8 cellular contexts compared by ENCODE assay signal in genomic region chr6:16206595-16207037, GRCh38. TPM values are rescaled to one million over a fixed set of nuclear protein-coding genes. Genes with fewer than 3 reads are reported as not detected.
A peak's percentile ranks its signal among the peaks of the same experiment; 100 is the strongest.
DNase-seq lines count a peak whose midpoint lies in the region; ATAC-seq and TF ChIP-seq lines count a peak whose summit lies in the region.

No MANE protein-coding gene starts in this region.

- no peak for ATAC-seq in HG02840 (IDR thresholded peaks at IDR 0.05; ENCODE audit: low FRiP score, unreplicated experiment)

- peaks cover 3% of the 10 kb centered on the region for H3K4me1 Mint-ChIP-seq in activated CD4-positive, alpha-beta T cell treated with anti-CD3 and anti-CD28 coated beads, Interleukin-2, amount 10 ng/mL, durations not matched to agents 24 days and 14 days

- no peaks in the 10 kb centered on the region for H3K9me3 Mint-ChIP-seq in activated CD4-positive, alpha-beta T cell treated with anti-CD3 and anti-CD28 coated beads, Interleukin-2, amount 10 ng/mL, durations not matched to agents 24 days and 14 days

- TF ChIP-seq EP300 in tibial nerve (IDR thresholded peaks at IDR 0.05): no peak

- H3K27me3 Mint-ChIP-seq in activated CD4-positive, alpha-beta T cell treated with anti-CD3 and anti-CD28 coated beads, Interleukin-2, amount 10 ng/mL, durations not matched to agents 24 days and 14 days: peaks cover 35% of the 10 kb centered on the region

- H3K4me3 ChIP-seq in tibial nerve: no peak overlapping the region

- 4 to 11% methylated on average over 6 of the region's 6 CpGs for WGBS in tibial nerve, 2 donors

- H3K27ac Mint-ChIP-seq in activated CD4-positive, alpha-beta T cell treated with anti-CD3 and anti-CD28 coated beads, Interleukin-2, amount 10 ng/mL, durations not matched to agents 24 days and 14 days: peak overlapping the region; percentile 3

- peak; percentile 90 to 95 (median 91) for TF ChIP-seq CTCF in tibial nerve (IDR thresholded peaks at IDR 0.05)

- H3K36me3 Mint-ChIP-seq in activated CD4-positive, alpha-beta T cell treated with anti-CD3 and anti-CD28 coated beads, Interleukin-2, amount 10 ng/mL, durations not matched to agents 24 days and 14 days (ENCODE audit: low read depth): no peaks in the 10 kb centered on the region

- H3K4me1 ChIP-seq in tibial nerve: no peaks in the 10 kb centered on the region

- no peak overlapping the region for H3K4me3 Mint-ChIP-seq in activated CD4-positive, alpha-beta T cell treated with anti-CD3 and anti-CD28 coated beads, Interleukin-2, amount 10 ng/mL, durations not matched to agents 24 days and 14 days

- H3K27me3 ChIP-seq in tibial nerve: peaks cover 0 to 11% of the 10 kb centered on the region in 2 donors

- H3K9me3 ChIP-seq in tibial nerve: no peaks in the 10 kb centered on the region

- TF ChIP-seq POLR2A in erythroblast (IDR thresholded peaks at IDR 0.05; ENCODE audit: low read length) (no peak), tibial nerve (IDR thresholded peaks at IDR 0.05) (no peak)

- H3K36me3 ChIP-seq in tibial nerve: no peaks in the 10 kb centered on the region

- H3K27ac ChIP-seq in tibial nerve: no peak overlapping the region

- peak; percentile 32 for DNase-seq in COLO668 (lab: John Stamatoyannopoulos, UW; ENCODE audit: unreplicated experiment)
- peak; percentile 86 for DNase-seq in H4 (ENCODE audit: low spot score)
- peak; percentile 69 for DNase-seq in NCI-H2196 (lab: John Stamatoyannopoulos, UW; ENCODE audit: unreplicated experiment)
- DNase-seq in activated CD4-positive, alpha-beta T cell treated with anti-CD3 and anti-CD28 coated beads, Interleukin-2, amount 10 ng/mL, durations not matched to agents 24 days and 14 days: peak; percentile 85
- peak; percentile 71 to 83 for DNase-seq in erythroblast (lab: John Stamatoyannopoulos, UW)
- peak; percentile 85 for DNase-seq in myocyte (ENCODE audit: low read depth)
- peak; percentile 30 to 83 for DNase-seq in tibial nerve (ENCODE audit: low spot score in 2 of 2)

- intact Hi-C loops in activated CD4-positive, alpha-beta T cell treated with anti-CD3 and anti-CD28 coated beads, Interleukin-2, amount 10 ng/mL, durations not matched to agents 24 days and 14 days (cut with micrococcal nuclease): loop anchor here (1.0 kb wide), 1 partner anchor 515 kb away; no protein-coding TSS in a partner anchor

RNA-seq across cellular contexts. Expression of gene GMPR, which starts 31.8 kb away (rescaled TPM):
- 8.9 and 11.5 TPM in 2 replicates for total RNA-seq in H4 (2014; rRNA removed; shearing (Covaris generic))
- 1.0 and 2.1 TPM in 2 replicates for total RNA-seq in activated CD4-positive, alpha-beta T cell treated with anti-CD3 and anti-CD28 coated beads, Interleukin-2, amount 10 ng/mL, durations not matched to agents 24 days and 14 days
- 37.5 and 43.6 TPM in 2 replicates for total RNA-seq in myocyte
- polyA plus RNA-seq in myocyte (2012): 26.6 TPM
- 10 to 100 TPM; 14.0 to 21.8 (median 15.8) TPM for total RNA-seq in tibial nerve

Comparison
In these comparisons a context has a peak if more than half of its experiments do, and no peak if none do; other contexts are left out.
1. DNase-seq: peak in every context shown above with its lines; median percentile 86 in H4; 85 in activated CD4-positive, alpha-beta T cell treated with anti-CD3 and anti-CD28 coated beads, Interleukin-2, amount 10 ng/mL, durations not matched to agents 24 days and 14 days; 85 in myocyte; 77 in erythroblast; 69 in NCI-H2196; 56 in tibial nerve; 32 in COLO668.